ENCODE assay signal across 8 cellular contexts in genomic region chr4:183721207-183722081, GRCh38.
DNase-seq lines count a peak whose midpoint lies in the region; ATAC-seq and TF ChIP-seq lines count a peak whose summit lies in the region.

No MANE protein-coding gene starts in this region.

- H3K79me2 ChIP-seq in hepatocyte, result no peaks in the 10 kb centered on the region

- H3K9me2 ChIP-seq in hepatocyte (replicated peaks; ENCODE audit: insufficient read depth), result no peaks in the 10 kb centered on the region

- no peak overlapping the region for H2AFZ ChIP-seq in hepatocyte

- H3K27me3 ChIP-seq in Peyer's patch (no peaks in the 10 kb centered on the region), adrenal gland (no peaks in the 10 kb centered on the region), hepatocyte (no peaks in the 10 kb centered on the region)

- TF ChIP-seq CTCF in Peyer's patch (IDR thresholded peaks at IDR 0.05), result peak in 3 of 6 experiments; percentile 48 to 66 (median 65)
- TF ChIP-seq CTCF in adrenal gland (IDR thresholded peaks at IDR 0.05), result peak; percentile 28 to 57 (median 40)
- TF ChIP-seq CTCF in hepatocyte (IDR thresholded peaks at IDR 0.05; ENCODE audit: poor library complexity), result no peak

- DNase-seq in Peyer's patch, result peak; percentile 25 to 85 (median 79)
- peak; percentile 76 to 84 (median 77) for DNase-seq in adrenal gland
- peak; percentile 45 for DNase-seq in hepatocyte (ENCODE audit: low spot score)
- DNase-seq in stimulated activated CD4-positive, alpha-beta T cell treated with anti-CD3 and anti-CD28 coated beads, Interleukin-15, amount 100 ng/mL, for 24 hours, result peak; percentile 57
- DNase-seq in NCI-H774 (lab: John Stamatoyannopoulos, UW), result no peak
- DNase-seq in superior temporal gyrus (ENCODE audit: extremely low spot score), result no peak
- no peak for DNase-seq in NCI-H69 (lab: John Stamatoyannopoulos, UW)

- ATAC-seq in GM19351 (IDR thresholded peaks at IDR 0.05; ENCODE audit: unreplicated experiment), result peak; percentile 26

- peaks cover 0 to 11% (median 2%) of the 10 kb centered on the region in 4 donors for H3K4me1 ChIP-seq in Peyer's patch
- peaks cover under 1 to 6% of the 10 kb centered on the region in 2 donors for H3K4me1 ChIP-seq in adrenal gland (replicated peaks in 1 of 2)
- no peaks in the 10 kb centered on the region for H3K4me1 ChIP-seq in hepatocyte (ENCODE audit: insufficient read depth)

- H3K4me3 ChIP-seq in Peyer's patch (peak overlapping the region in 3 of 4 donors; percentile 55 to 64 (median 59)), adrenal gland (peak overlapping the region in 1 of 4 donors; percentile 51), hepatocyte (no peak overlapping the region)

- TF ChIP-seq POLR2A in Peyer's patch (IDR thresholded peaks at IDR 0.05) (no peak), adrenal gland (IDR thresholded peaks at IDR 0.05) (no peak)

- intact Hi-C loops in adrenal gland (cut with DNase I), result no loop called here

- H3K36me3 ChIP-seq in Peyer's patch, result no peaks in the 10 kb centered on the region
- H3K36me3 ChIP-seq in adrenal gland (replicated peaks in 1 of 2), result no peaks in the 10 kb centered on the region
- H3K36me3 ChIP-seq in hepatocyte (replicated peaks; ENCODE audit: insufficient read depth, low read depth), result no peaks in the 10 kb centered on the region

- no peak overlapping the region for H3K4me2 ChIP-seq in hepatocyte

- H3K27ac ChIP-seq in Peyer's patch, result peak overlapping the region in 2 of 4 donors; percentile 28 to 68
- peak overlapping the region in 2 of 5 donors; percentile 20 to 32 for H3K27ac ChIP-seq in adrenal gland
- no peak overlapping the region for H3K27ac ChIP-seq in hepatocyte

- 37 to 44% (median 39%) methylated on average over 35 to 38 of the region's 38 CpGs for WGBS in adrenal gland, 4 donors
- 85% methylated on average over 38 of the region's 38 CpGs for WGBS in hepatocyte (ENCODE audit: low lambda C conversion rate, missing lambda C conversion rate)

- no peaks in the 10 kb centered on the region for H4K20me1 ChIP-seq in hepatocyte (ENCODE audit: insufficient read depth, poor library complexity, severe bottlenecking)

- H3K9me3 ChIP-seq in Peyer's patch (no peaks in the 10 kb centered on the region), adrenal gland (replicated peaks in 1 of 3) (no peaks in the 10 kb centered on the region), hepatocyte (ENCODE audit: low read depth) (no peaks in the 10 kb centered on the region)

Comparison
In these comparisons a context has a peak if more than half of its experiments do, and no peak if none do; other contexts are left out.
1. DNase-seq: peak in Peyer's patch (3 of 3), adrenal gland (7 of 7), hepatocyte (single experiment) and stimulated activated CD4-positive, alpha-beta T cell treated with anti-CD3 and anti-CD28 coated beads, Interleukin-15, amount 100 ng/mL, for 24 hours (single experiment); none in NCI-H774 (single experiment), superior temporal gyrus (single experiment) and NCI-H69 (single experiment).